In the genomic region with DNA sequence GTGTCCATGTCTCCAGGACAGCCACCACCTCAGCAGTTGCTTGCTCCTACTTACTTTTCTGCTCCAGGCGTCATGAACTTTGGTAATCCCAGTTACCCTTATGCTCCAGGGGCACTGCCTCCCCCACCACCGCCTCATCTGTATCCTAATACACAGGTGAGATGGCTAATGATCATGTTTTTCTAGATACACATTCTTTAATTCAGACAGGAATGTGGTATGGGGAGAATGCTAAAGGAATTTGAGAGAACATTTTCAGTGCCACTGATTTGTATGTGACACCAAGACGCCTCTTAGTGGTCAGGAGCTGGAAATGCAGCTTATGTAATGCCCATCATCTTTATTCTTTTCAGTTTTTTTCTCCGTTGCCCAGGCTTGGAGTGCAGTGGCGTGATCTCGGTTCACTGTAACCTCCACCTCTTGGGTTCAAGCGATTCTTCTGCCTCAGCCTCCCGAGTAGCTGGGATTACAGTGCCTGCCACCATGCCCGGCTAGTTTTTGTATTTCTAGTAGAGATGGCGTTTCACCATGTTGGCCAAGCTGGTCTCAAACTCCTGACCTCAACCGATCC, we compare ENCODE assay signal across 8 cellular contexts. TPM values are rescaled to one million over a fixed set of nuclear protein-coding genes. Genes with fewer than 3 reads are reported as not detected.
DNase-seq lines count a peak whose midpoint lies in the region; ATAC-seq, FAIRE-seq and TF ChIP-seq lines count a peak whose summit lies in the region.

No MANE protein-coding gene starts in this region.

- no peaks in the 10 kb centered on the region for H3K27me3 ChIP-seq in WERI-Rb-1 (ENCODE audit: insufficient read depth, low read depth, severe bottlenecking)

- DNase-seq in A172 (ENCODE audit: low spot score) (peak; percentile 65), NCI-H1694 treated with DMSO at 0.1 percent for 48 hours (lab: John Stamatoyannopoulos, UW) (peak; percentile 66), WERI-Rb-1 (peak; percentile 40), epithelial cell of esophagus (ENCODE audit: low read depth) (peak; percentile 70), midbrain (lab: John Stamatoyannopoulos, UW) (peak; percentile 59)

- peaks cover 94% of the 10 kb centered on the region for H3K36me3 ChIP-seq in WERI-Rb-1

- no peak overlapping the region for H3K27ac ChIP-seq in WERI-Rb-1

- FAIRE-seq in G401.6 (lab: Jason Lieb, UNC): peak; percentile 97

- ATAC-seq in GM19324 (IDR thresholded peaks at IDR 0.05; ENCODE audit: low FRiP score, unreplicated experiment): no peak
- ATAC-seq in GM21737 (IDR thresholded peaks at IDR 0.05; ENCODE audit: unreplicated experiment): no peak

- TF ChIP-seq CTCF in WERI-Rb-1 (IDR thresholded peaks at IDR 0.05; ENCODE audit: low read depth, low read length) (peak; percentile 78), epithelial cell of esophagus (IDR thresholded peaks at IDR 0.05; ENCODE audit: insufficient read depth, low read depth, low read length, missing control alignments) (peak; percentile 77)

- H3K9me3 ChIP-seq in WERI-Rb-1 (ENCODE audit: severe bottlenecking): no peaks in the 10 kb centered on the region

- H3K4me3 ChIP-seq in WERI-Rb-1 (ENCODE audit: low read depth, low read length) (no peak overlapping the region), epithelial cell of esophagus (ENCODE audit: low read length) (no peak overlapping the region)

RNA-seq across cellular contexts. Expression of a gene that starts 8.9 kb away (rescaled TPM):
- 0.86 and 4.4 TPM in 2 replicates for total RNA-seq in A172 (2014; rRNA removed; shearing (Covaris generic))

RNA-seq across cellular contexts. Expression of a gene that starts 28.0 kb away (rescaled TPM):
- total RNA-seq in A172 (2014; rRNA removed; shearing (Covaris generic)): 44.5 and 50.1 TPM in 2 replicates

RNA-seq across cellular contexts. Expression of a gene that starts 46.6 kb away (rescaled TPM):
- total RNA-seq in A172 (2014; rRNA removed; shearing (Covaris generic)): 61.3 and 64.3 TPM in 2 replicates

RNA-seq across cellular contexts. Expression of a gene that starts 50.8 kb away (rescaled TPM):
- 5.6 and 7.1 TPM in 2 replicates for total RNA-seq in A172 (2014; rRNA removed; shearing (Covaris generic))
